ENCODE assay signal across 13 cellular contexts in genomic region chr4:37749398-37749988, GRCh38.
DNase-seq lines count a peak whose midpoint lies in the region; ATAC-seq and TF ChIP-seq lines count a peak whose summit lies in the region.
"Had no signal": no experiment of that assay in that cellular context is flagged by ENCODE, and none has a peak within 500 bp of the region (broad histone marks: within the 10 kb centered on the region; RNA-seq: fewer than 3 reads in every experiment).

No MANE protein-coding gene starts in this region.

- H3K36me3 ChIP-seq in OCI-LY3 (replicated peaks; ENCODE audit: low read depth, low read length) (no peaks in the 10 kb centered on the region), upper lobe of right lung (no peaks in the 10 kb centered on the region)
- H3K36me3 ChIP-seq: stomach had no signal

- no peaks in the 10 kb centered on the region for H3K9me3 ChIP-seq in OCI-LY3 (ENCODE audit: insufficient read depth, low read length)
- H3K9me3 ChIP-seq in upper lobe of right lung: no peaks in the 10 kb centered on the region
- H3K9me3 ChIP-seq: stomach had no signal

- H3K27ac ChIP-seq in OCI-LY3 (ENCODE audit: low read length) (no peak overlapping the region), upper lobe of right lung (no peak overlapping the region)
- H3K27ac ChIP-seq: stomach had no signal

- H4K20me1 ChIP-seq in OCI-LY3 (ENCODE audit: insufficient read depth, low read length): no peaks in the 10 kb centered on the region

- TF ChIP-seq CTCF in OCI-LY3 (IDR thresholded peaks at IDR 0.05; ENCODE audit: low read depth, low read length) (no peak), upper lobe of right lung (IDR thresholded peaks at IDR 0.05) (no peak)

- H3K9ac ChIP-seq in OCI-LY3 (ENCODE audit: low read length): no peak overlapping the region

- H3K27me3 ChIP-seq in OCI-LY3 (ENCODE audit: low read depth, low read length) (peaks cover 4% of the 10 kb centered on the region), upper lobe of right lung (no peaks in the 10 kb centered on the region)
- H3K27me3 ChIP-seq: stomach had no signal

- H2AFZ ChIP-seq in OCI-LY3 (ENCODE audit: low read depth, low read length): no peak overlapping the region

- peak; percentile 80 for ATAC-seq in GM19351 (IDR thresholded peaks at IDR 0.05; ENCODE audit: unreplicated experiment)
- ATAC-seq in HG03342 (IDR thresholded peaks at IDR 0.05; ENCODE audit: unreplicated experiment): peak; percentile 61
- no peak for ATAC-seq in upper lobe of right lung

- H3K79me2 ChIP-seq in OCI-LY3 (ENCODE audit: low read length): no peaks in the 10 kb centered on the region

- H3K4me2 ChIP-seq in OCI-LY3 (ENCODE audit: low read length): peak overlapping the region; percentile 32; the same call in 1 of the 2 replicates

- DNase-seq in CD1c-positive myeloid dendritic cell (ENCODE audit: extremely low spot score): peak; percentile 77
- DNase-seq in HuH-7.5 (ENCODE audit: low spot score): no peak
- DNase-seq in upper lobe of right lung: no peak
- DNase-seq in posterior cingulate gyrus: no peak
- no peak for DNase-seq in HK-2 (ENCODE audit: unreplicated experiment)
- DNase-seq: activated CD4-positive, alpha-beta memory T cell treated with anti-CD3 and anti-CD28 coated beads for 36 hours; DMS53; head of caudate nucleus; retina; stomach had no signal

- intact Hi-C loops in upper lobe of right lung (cut with DNase I) (no loop called here), posterior cingulate gyrus (cut with DNase I) (no loop called here)

- H3K4me3 ChIP-seq in OCI-LY3 (ENCODE audit: low read length): no peak overlapping the region
- H3K4me3 ChIP-seq in upper lobe of right lung: no peak overlapping the region
- H3K4me3 ChIP-seq: stomach had no signal

- peaks cover 12% of the 10 kb centered on the region for H3K4me1 ChIP-seq in OCI-LY3 (ENCODE audit: low read length)
- no peaks in the 10 kb centered on the region for H3K4me1 ChIP-seq in upper lobe of right lung
- H3K4me1 ChIP-seq: stomach had no signal
